ENCODE assay signal across 15 cellular contexts in genomic region chr12:10301103-10301502, GRCh38. TPM values are rescaled to one million over a fixed set of nuclear protein-coding genes. Genes with fewer than 3 reads are reported as not detected.
DNase-seq lines count a peak whose midpoint lies in the region; ATAC-seq and TF ChIP-seq lines count a peak whose summit lies in the region.
"Had no signal": no experiment of that assay in that cellular context is flagged by ENCODE, and none has a peak within 500 bp of the region (broad histone marks: within the 10 kb centered on the region; RNA-seq: fewer than 3 reads in every experiment).

No MANE protein-coding gene starts in this region.

- H3K4me3 ChIP-seq in PC-3 (ENCODE audit: low read length) = no peak overlapping the region
- H3K4me3 ChIP-seq in adipocyte (ENCODE audit: low read length) = no peak overlapping the region
- H3K4me3 ChIP-seq in trophoblast cell (ENCODE audit: low read depth, low read length) = no peak overlapping the region
- H3K4me3 ChIP-seq: BLaER1, breast epithelium, gastroesophageal sphincter, ovary had no signal

- H3K79me1 ChIP-seq in trophoblast cell (ENCODE audit: low read length) = no peaks in the 10 kb centered on the region

- no peak overlapping the region for H3K14ac ChIP-seq in trophoblast cell (ENCODE audit: low read length)

- no peak for ATAC-seq in PC-3
- ATAC-seq in GM21576 (IDR thresholded peaks at IDR 0.05; ENCODE audit: unreplicated experiment) = no peak
- ATAC-seq in GM21723 (IDR thresholded peaks at IDR 0.05; ENCODE audit: unreplicated experiment) = no peak
- ATAC-seq: gastroesophageal sphincter had no signal

- H3K27ac ChIP-seq in PC-3 (ENCODE audit: low read length) = peak overlapping the region; percentile 53
- no peak overlapping the region for H3K27ac ChIP-seq in trophoblast cell (ENCODE audit: low read depth, low read length)
- H3K27ac ChIP-seq: BLaER1, breast epithelium, gastroesophageal sphincter, ovary had no signal

- no peaks in the 10 kb centered on the region for H3K9me2 ChIP-seq in PC-3 (replicated peaks; ENCODE audit: low read length)

- H2BK120ac ChIP-seq in trophoblast cell (ENCODE audit: insufficient read depth, low read length, poor library complexity) = no peak overlapping the region

- H3K79me2 ChIP-seq in PC-3 (ENCODE audit: low read length) (no peaks in the 10 kb centered on the region), trophoblast cell (ENCODE audit: control insufficient read depth, insufficient read depth, low read length, poor library complexity) (no peaks in the 10 kb centered on the region)

- no peak overlapping the region for H4K8ac ChIP-seq in trophoblast cell (ENCODE audit: low read depth, low read length)

- H3K4me2 ChIP-seq in PC-3 (ENCODE audit: low read length) (no peak overlapping the region), trophoblast cell (ENCODE audit: low read length) (no peak overlapping the region)
- H3K4me2 ChIP-seq: BLaER1 had no signal

- H2BK12ac ChIP-seq in trophoblast cell (ENCODE audit: low read length) = no peak overlapping the region

- H4K12ac ChIP-seq in trophoblast cell (ENCODE audit: low read depth, low read length) = no peak overlapping the region

- H3K23ac ChIP-seq in trophoblast cell (ENCODE audit: low read length) = no peak overlapping the region

- no peak for TF ChIP-seq CTCF in PC-3 (conservative IDR thresholded peaks at IDR 0.05; ENCODE audit: low read depth, low read length)

- peaks cover 6% of the 10 kb centered on the region; the same call in 1 of the 2 replicates for H3K4me1 ChIP-seq in PC-3 (ENCODE audit: insufficient read depth, low read length)
- H3K4me1 ChIP-seq in adipocyte (ENCODE audit: control insufficient read depth, insufficient read depth, low read length) = no peaks in the 10 kb centered on the region
- H3K4me1 ChIP-seq in trophoblast cell (ENCODE audit: control insufficient read depth in 1 of 2, insufficient read depth in 2 of 2, low read length in 2 of 2) = no peaks in the 10 kb centered on the region
- H3K4me1 ChIP-seq: BLaER1, breast epithelium, gastroesophageal sphincter had no signal

- no peak overlapping the region for H3K4ac ChIP-seq in trophoblast cell (ENCODE audit: low read depth, low read length)

- no peak overlapping the region for H3K9ac ChIP-seq in PC-3 (ENCODE audit: low read length)
- H3K9ac ChIP-seq in adipocyte (ENCODE audit: low read length) = no peak overlapping the region
- H3K9ac ChIP-seq in trophoblast cell (ENCODE audit: low read length) = no peak overlapping the region
- H3K9ac ChIP-seq: BLaER1 had no signal

- H3K27me3 ChIP-seq in PC-3 (ENCODE audit: low read length) (no peaks in the 10 kb centered on the region), adipocyte (replicated peaks; ENCODE audit: control insufficient read depth, insufficient read depth, low read length) (no peaks in the 10 kb centered on the region), trophoblast cell (ENCODE audit: insufficient read depth, low read length) (no peaks in the 10 kb centered on the region)
- H3K27me3 ChIP-seq: BLaER1, breast epithelium, gastroesophageal sphincter, ovary had no signal

- H2AFZ ChIP-seq in PC-3 (ENCODE audit: low read length) = no peak overlapping the region
- H2AFZ ChIP-seq in trophoblast cell (ENCODE audit: insufficient read depth, low read length, poor library complexity) = no peak overlapping the region

- H4K20me1 ChIP-seq in PC-3 (ENCODE audit: low read length) = no peaks in the 10 kb centered on the region
- H4K20me1 ChIP-seq: BLaER1 had no signal

- intact Hi-C loops in PC-3 (cut with micrococcal nuclease) = loop anchor here (5.0 kb wide), 1 partner anchor 64 kb away; no protein-coding TSS in a partner anchor

- no peak overlapping the region for H3K18ac ChIP-seq in trophoblast cell (ENCODE audit: low read length)

- H2AK5ac ChIP-seq in trophoblast cell (ENCODE audit: low read length) = no peak overlapping the region

- no peak overlapping the region for H2BK5ac ChIP-seq in trophoblast cell (ENCODE audit: low read depth, low read length, poor library complexity)

- H3K9me3 ChIP-seq in PC-3 (ENCODE audit: low read length) (no peaks in the 10 kb centered on the region), adipocyte (ENCODE audit: control insufficient read depth, low read length) (peaks cover 5% of the 10 kb centered on the region), trophoblast cell (ENCODE audit: insufficient read depth, low read depth, low read length) (no peaks in the 10 kb centered on the region)
- H3K9me3 ChIP-seq: breast epithelium, gastroesophageal sphincter, ovary had no signal

- POLR2A ChIA-PET in PC-3 (lab: Charles Lee; ENCODE audit: unreplicated experiment) = no interaction called here

- H3F3A ChIP-seq in PC-3 (ENCODE audit: low read length, unreplicated experiment) = no peaks in the 10 kb centered on the region

- no CpG with 5 or more reads among the region's 1 CpG for WGBS in trophoblast cell (ENCODE audit: extremely low coverage, insufficient coverage, insufficient read length)

- no TSS peak for BruUV-seq in PC-3 (replicated peaks; lab: Mats Ljungman, UMichigan)

- CTCF ChIA-PET in PC-3 (lab: Charles Lee) = no interaction called here

- no peak overlapping the region for H4K91ac ChIP-seq in trophoblast cell (ENCODE audit: low read depth, low read length)

- DNase-seq in EH (ENCODE audit: low read depth) (peak; percentile 55), PC-3 (peak; percentile 38), adipocyte (ENCODE audit: low read depth) (peak; percentile 4), trophoblast cell (peak; percentile 6 to 58), dedifferentiated amniotic fluid mesenchymal stem cell (ENCODE audit: extremely low spot score) (no peak), NCI-H748 (lab: John Stamatoyannopoulos, UW; ENCODE audit: unreplicated experiment) (no peak)
- DNase-seq: MM.1S, ovary, SHP77 had no signal

- H3K36me3 ChIP-seq in PC-3 (ENCODE audit: low read depth, low read length) (no peaks in the 10 kb centered on the region), adipocyte (ENCODE audit: control insufficient read depth, insufficient read depth, low read length, severe bottlenecking) (no peaks in the 10 kb centered on the region), trophoblast cell (ENCODE audit: control insufficient read depth in 1 of 2, insufficient read depth in 2 of 2, low read length in 2 of 2) (no peaks in the 10 kb centered on the region)
- H3K36me3 ChIP-seq: BLaER1, breast epithelium, gastroesophageal sphincter, ovary had no signal

RNA-seq across cellular contexts. Expression of gene KLRD1, which starts 6.6 kb away (rescaled TPM):
- 0.06 TPM in 1 of 2 replicates, not detected in the other for total RNA-seq in PC-3 (2014; rRNA removed)
- 0.11 and 0.26 TPM in 2 replicates for polyA plus RNA-seq in trophoblast cell (2013)
- total RNA-seq: HT1080 had no signal

Comparison
In these comparisons a context has a peak if more than half of its experiments do, and no peak if none do; other contexts are left out.
1. DNase-seq: peak in EH (single experiment), PC-3 (single experiment), adipocyte (single experiment) and trophoblast cell (2 of 2); none in dedifferentiated amniotic fluid mesenchymal stem cell (single experiment) and NCI-H748 (single experiment).